Comparison of ENCODE assay signal across 8 cellular contexts in genomic region chr4:2009651-2010233, GRCh38. TPM values are rescaled to one million over a fixed set of nuclear protein-coding genes. Genes with fewer than 3 reads are reported as not detected.
A peak's percentile ranks its signal among the peaks of the same experiment; 100 is the strongest.
DNase-seq lines count a peak whose midpoint lies in the region; ATAC-seq, FAIRE-seq and TF ChIP-seq lines count a peak whose summit lies in the region.

No MANE protein-coding gene starts in this region.

- peak overlapping the region; percentile 92 for H3K4me3 Mint-ChIP-seq in activated naive CD8-positive, alpha-beta T cell treated with anti-CD3 and anti-CD28 coated beads, Interleukin-2, amount 10 ng/mL, durations not matched to agents 7 days and 5 days

- H3K36me3 Mint-ChIP-seq in activated naive CD8-positive, alpha-beta T cell treated with anti-CD3 and anti-CD28 coated beads, Interleukin-2, amount 10 ng/mL, durations not matched to agents 7 days and 5 days = peaks cover 10% of the 10 kb centered on the region

- DNase-seq in NCI-H748 (lab: John Stamatoyannopoulos, UW; ENCODE audit: unreplicated experiment) (peak; percentile 31), NCI-H748 treated with DMSO at 0.1 percent for 48 hours (lab: John Stamatoyannopoulos, UW) (no peak), SK-N-DZ (ENCODE audit: low spot score) (peak; percentile 68), cardiac muscle cell (ENCODE audit: low read depth in 1 of 2, low spot score in 1 of 2) (peak; percentile 69 to 77), pancreas (peak; percentile 65 to 90 (median 82)), vagina (ENCODE audit: extremely low spot score in 2 of 2) (no peak)
- no peak for DNase-seq in Jurkat, Clone E6-1 (ENCODE audit: low read depth, low spot score)
- DNase-seq in activated naive CD8-positive, alpha-beta T cell treated with anti-CD3 and anti-CD28 coated beads, Interleukin-2, amount 10 ng/mL, durations not matched to agents 7 days and 5 days = peak; percentile 61

- peak overlapping the region; percentile 84 for H3K27ac Mint-ChIP-seq in activated naive CD8-positive, alpha-beta T cell treated with anti-CD3 and anti-CD28 coated beads, Interleukin-2, amount 10 ng/mL, durations not matched to agents 7 days and 5 days

- TF ChIP-seq CTCF in cardiac muscle cell (IDR thresholded peaks at IDR 0.05; ENCODE audit: low read depth, low read length) = peak; percentile 37
- peak in 1 of 4 donors; percentile 28 for TF ChIP-seq CTCF in pancreas (IDR thresholded peaks at IDR 0.05)
- no peak for TF ChIP-seq CTCF in vagina (IDR thresholded peaks at IDR 0.05)

- H3K27ac ChIP-seq in cardiac muscle cell (peak overlapping the region; percentile 100), pancreas (peak overlapping the region; percentile 90 to 99 (median 96)), vagina (peak overlapping the region; percentile 98)

- peaks cover 14% of the 10 kb centered on the region for H3K27me3 Mint-ChIP-seq in activated naive CD8-positive, alpha-beta T cell treated with anti-CD3 and anti-CD28 coated beads, Interleukin-2, amount 10 ng/mL, durations not matched to agents 7 days and 5 days

- no peaks in the 10 kb centered on the region for H3K27me3 ChIP-seq in cardiac muscle cell
- no peaks in the 10 kb centered on the region for H3K27me3 ChIP-seq in pancreas
- H3K27me3 ChIP-seq in vagina = no peaks in the 10 kb centered on the region

- no peak for FAIRE-seq in pancreas (lab: Jason Lieb, UNC)

- ATAC-seq in activated naive CD8-positive, alpha-beta T cell treated with anti-CD3 and anti-CD28 coated beads, Interleukin-2, amount 10 ng/mL, durations not matched to agents 7 days and 5 days (ENCODE audit: low read depth) = peak; percentile 11
- peak; percentile 63 to 76 (median 69) for ATAC-seq in pancreas

- peaks cover 26% of the 10 kb centered on the region for H3K4me1 Mint-ChIP-seq in activated naive CD8-positive, alpha-beta T cell treated with anti-CD3 and anti-CD28 coated beads, Interleukin-2, amount 10 ng/mL, durations not matched to agents 7 days and 5 days

- H3K4me1 ChIP-seq in cardiac muscle cell (ENCODE audit: low read depth) = peaks cover 7% of the 10 kb centered on the region
- peaks cover 0 to 15% (median 6%) of the 10 kb centered on the region in 3 donors for H3K4me1 ChIP-seq in pancreas
- H3K4me1 ChIP-seq in vagina = peaks cover 33% of the 10 kb centered on the region

- POLR2A ChIA-PET in activated naive CD8-positive, alpha-beta T cell treated with anti-CD3 and anti-CD28 coated beads, Interleukin-2, amount 10 ng/mL, durations not matched to agents 7 days and 5 days (lab: Charles Lee) = interaction anchor here (0.9 to 1.0 kb wide), 5 partner anchors 9 to 232 kb away, joined by 3 to 4 read pairs (median 3); partner anchors contain the start of genes HAUS3, NSD2 and POLN

- H3K9me3 Mint-ChIP-seq in activated naive CD8-positive, alpha-beta T cell treated with anti-CD3 and anti-CD28 coated beads, Interleukin-2, amount 10 ng/mL, durations not matched to agents 7 days and 5 days = no peaks in the 10 kb centered on the region

- peak overlapping the region; percentile 95 for H3K4me3 ChIP-seq in Jurkat, Clone E6-1 (ENCODE audit: low read length)
- H3K4me3 ChIP-seq in cardiac muscle cell = peak overlapping the region; percentile 87
- H3K4me3 ChIP-seq in pancreas = peak overlapping the region; percentile 79 to 91 (median 88)
- peak overlapping the region; percentile 70 to 95 for H3K4me3 ChIP-seq in vagina

- WGBS in pancreas, 2 donors = 2% methylated on average over 23 of the region's 23 CpGs

- intact Hi-C loops in pancreas (cut with DNase I) = no loop called here
- intact Hi-C loops in vagina (cut with DNase I) = no loop called here

- no peaks in the 10 kb centered on the region for H3K36me3 ChIP-seq in cardiac muscle cell
- H3K36me3 ChIP-seq in pancreas = no peaks in the 10 kb centered on the region
- H3K36me3 ChIP-seq in vagina = peaks cover 0 to 8% of the 10 kb centered on the region in 2 donors

- H3K9me3 ChIP-seq in cardiac muscle cell (ENCODE audit: low read depth) = no peaks in the 10 kb centered on the region
- no peaks in the 10 kb centered on the region for H3K9me3 ChIP-seq in pancreas
- H3K9me3 ChIP-seq in vagina = no peaks in the 10 kb centered on the region

- TF ChIP-seq POLR2A in vagina (IDR thresholded peaks at IDR 0.05) = no peak

RNA-seq across cellular contexts. Expression of gene NELFA, which starts 1.0 kb away (rescaled TPM):
- 44.9 TPM for polyA plus RNA-seq in Jurkat, Clone E6-1 (2012; ENCODE audit: insufficient read depth, insufficient read length)
- polyA plus RNA-seq in SK-N-DZ (2014; cell fraction: cytosol; rRNA removed) = 50.7 and 51.7 TPM in 2 replicates
- polyA plus RNA-seq in SK-N-DZ (2014; cell fraction: nucleus; rRNA removed) = 47.8 and 51.0 TPM in 2 replicates
- total RNA-seq in activated naive CD8-positive, alpha-beta T cell treated with anti-CD3 and anti-CD28 coated beads, Interleukin-2, amount 10 ng/mL, durations not matched to agents 7 days and 5 days = 10 to 100 TPM; 41.9 to 43.9 TPM
- 45.9 and 71.4 TPM in 2 replicates for total RNA-seq in cardiac muscle cell
- 54.4 and 69.0 TPM in 2 replicates for polyA plus RNA-seq in cardiac muscle cell
- total RNA-seq in pancreas = 10 to 100 TPM; 13.6 to 21.6 (median 16.7) TPM
- polyA plus RNA-seq in pancreas = 10 to 100 TPM; 28.4 to 30.9 TPM
- total RNA-seq in vagina = 19.6 TPM

RNA-seq across cellular contexts. Expression of gene NAT8L, which starts 49.4 kb away (rescaled TPM):
- 8.2 TPM for polyA plus RNA-seq in Jurkat, Clone E6-1 (2012; ENCODE audit: insufficient read depth, insufficient read length)
- polyA plus RNA-seq in SK-N-DZ (2014; cell fraction: cytosol; rRNA removed) = 2.8 and 3.9 TPM in 2 replicates
- polyA plus RNA-seq in SK-N-DZ (2014; cell fraction: nucleus; rRNA removed) = 6.2 and 12.0 TPM in 2 replicates
- total RNA-seq in activated naive CD8-positive, alpha-beta T cell treated with anti-CD3 and anti-CD28 coated beads, Interleukin-2, amount 10 ng/mL, durations not matched to agents 7 days and 5 days = under 1 TPM in 1 of 2 experiments, not detected in 1; 0.14 TPM
- total RNA-seq in cardiac muscle cell (14.6 and 20.9 TPM in 2 replicates), pancreas (1 to 10 TPM; 3.0 to 6.1 (median 3.8) TPM), vagina (1.7 TPM)
- polyA plus RNA-seq in cardiac muscle cell (5.5 and 6.6 TPM in 2 replicates), pancreas (1 to 10 TPM; 6.3 to 7.2 TPM)

Comparison
In these comparisons a context has a peak if more than half of its experiments do, and no peak if none do; other contexts are left out.
1. DNase-seq: peak in NCI-H748 (single experiment), SK-N-DZ (single experiment), activated naive CD8-positive, alpha-beta T cell treated with anti-CD3 and anti-CD28 coated beads, Interleukin-2, amount 10 ng/mL, durations not matched to agents 7 days and 5 days (single experiment), cardiac muscle cell (2 of 2) and pancreas (6 of 6); none in NCI-H748 treated with DMSO at 0.1 percent for 48 hours (single experiment), Jurkat, Clone E6-1 (single experiment) and vagina (0 of 2).
2. Peak in every context shown above with its lines, with median percentiles within 50 percentile points of each other: H3K4me3 ChIP-seq and H3K27ac ChIP-seq.